ENCODE assay signal across 21 cellular contexts in the genomic region with DNA sequence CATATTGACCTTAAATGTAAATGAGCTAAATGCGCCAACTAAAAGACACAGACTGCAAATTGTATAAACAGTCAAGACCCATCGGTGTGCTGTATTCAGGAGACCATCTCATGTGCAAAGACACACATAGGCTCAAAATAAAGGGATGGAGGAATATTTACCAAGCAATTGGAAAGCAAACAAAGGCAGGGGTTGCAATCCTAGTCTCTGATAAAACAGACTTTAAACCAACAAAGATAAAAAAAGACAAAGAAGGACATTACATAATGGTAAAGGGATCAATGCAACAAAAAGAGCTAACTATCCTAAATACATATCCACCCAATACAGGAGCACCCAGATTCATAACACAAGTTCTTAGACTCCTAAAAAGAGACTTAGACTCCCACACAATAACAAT. TPM values are rescaled to one million over a fixed set of nuclear protein-coding genes. Genes with fewer than 3 reads are reported as not detected.
"Had no signal": no experiment of that assay in that cellular context is flagged by ENCODE, and none has a peak within 500 bp of the region (broad histone marks: within the 10 kb centered on the region; RNA-seq: fewer than 3 reads in every experiment).

No MANE protein-coding gene starts in this region.

RNA-seq across cellular contexts. Expression of a gene that starts 14.3 kb away (rescaled TPM):
- total RNA-seq: activated naive CD4-positive, alpha-beta T cell treated with anti-CD3 and anti-CD28 coated beads for 36 hours; activated naive CD4-positive, alpha-beta T cell treated with anti-CD3 and anti-CD28 coated beads, Interleukin-2, amount 50 U/mL, for 72 hours; activated naive CD8-positive, alpha-beta T cell treated with anti-CD3 and anti-CD28 coated beads for 36 hours; activated naive CD8-positive, alpha-beta T cell treated with anti-CD3 and anti-CD28 coated beads, Interleukin-2, amount 10 ng/mL, durations not matched to agents 7 days and 5 days; activated T-cell treated with anti-CD3 and anti-CD28 coated beads, Interleukin-2, amount 50 U/mL, for 4 hours; activated T-cell treated with anti-CD3 and anti-CD28 coated beads, Interleukin-2, amount 50 U/mL, for 72 hours; activated T-helper 1 cell treated with anti-CD3 and anti-CD28 coated beads, Interleukin-12 subunit alpha, Interleukin-12 subunit beta, Interleukin-2, Interleukin-4 antibody, amounts not matched to agents 30 ng/mL and 10 ng/mL and 1 ng/mL, durations not matched to agents 14 hours and 24 hours and 36 hours; activated T-helper 17 cell treated with anti-CD3 and anti-CD28 coated beads, Interleukin-2, amount 50 U/mL, for 72 hours; activated T-helper 2 cell treated with anti-CD3 and anti-CD28 coated beads, Interferon-gamma antibody, Interleukin-2, Interleukin-4, amounts not matched to agents 10 μg/mL and 5 μg/mL and 100 μg/mL, durations not matched to agents 14 hours and 24 hours and 36 hours; adrenal gland; aorta; ascending aorta; astrocyte; body of pancreas; breast epithelium; bronchial epithelial cell; cardiac muscle cell; cardiac septum; cerebellum; chondrocyte had no signal
- polyA plus RNA-seq: adipose tissue, adrenal gland, aorta, cardiac muscle cell had no signal
